In the genomic region with DNA sequence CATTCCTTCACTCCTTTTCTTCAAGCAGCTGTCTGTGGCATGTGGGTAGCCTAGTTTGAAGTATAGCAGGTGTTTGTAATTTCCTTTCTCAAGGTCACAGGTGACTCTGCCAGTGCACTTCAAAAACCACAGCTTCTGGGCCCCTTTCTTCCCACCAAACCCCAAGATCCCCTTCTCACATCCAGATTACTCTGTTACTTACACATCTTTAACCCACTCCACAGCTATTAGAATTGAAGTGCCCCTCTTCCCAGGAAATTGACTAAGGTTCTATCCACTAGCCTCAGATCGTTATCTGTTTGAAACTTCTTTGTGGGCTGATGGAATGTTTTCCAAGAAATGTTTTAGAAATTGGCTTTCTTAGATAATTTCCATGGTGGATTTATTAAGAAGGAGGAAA, we compare ENCODE assay signal across 1 cellular context.
TF ChIP-seq lines count a peak whose summit lies in the region.

No MANE protein-coding gene starts in this region.

TF ChIP-seq in HepG2, 621 proteins besides CTCF, POLR2A, EP300 and RAD21 (continued from another document):
- TF ChIP-seq, protein P1, sequence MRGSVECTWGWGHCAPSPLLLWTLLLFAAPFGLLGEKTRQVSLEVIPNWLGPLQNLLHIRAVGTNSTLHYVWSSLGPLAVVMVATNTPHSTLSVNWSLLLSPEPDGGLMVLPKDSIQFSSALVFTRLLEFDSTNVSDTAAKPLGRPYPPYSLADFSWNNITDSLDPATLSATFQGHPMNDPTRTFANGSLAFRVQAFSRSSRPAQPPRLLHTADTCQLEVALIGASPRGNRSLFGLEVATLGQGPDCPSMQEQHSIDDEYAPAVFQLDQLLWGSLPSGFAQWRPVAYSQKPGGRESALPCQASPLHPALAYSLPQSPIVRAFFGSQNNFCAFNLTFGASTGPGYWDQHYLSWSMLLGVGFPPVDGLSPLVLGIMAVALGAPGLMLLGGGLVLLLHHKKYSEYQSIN (CRISPR knock-in tag; IDR thresholded peaks at IDR 0.05; ENCODE audit: borderline replicate concordance), result no peak
- TF ChIP-seq TBX2 (CRISPR knock-in tag; IDR thresholded peaks at IDR 0.05; ENCODE audit: borderline replicate concordance) (no peak), DR1 (CRISPR knock-in tag; IDR thresholded peaks at IDR 0.05) (no peak), YY1 (IDR thresholded peaks at IDR 0.05; ENCODE audit: insufficient read depth, insufficient replicate concordance, low read depth, low read length) (no peak)
